ENCODE assay signal across 1 cellular context in the genomic region with DNA sequence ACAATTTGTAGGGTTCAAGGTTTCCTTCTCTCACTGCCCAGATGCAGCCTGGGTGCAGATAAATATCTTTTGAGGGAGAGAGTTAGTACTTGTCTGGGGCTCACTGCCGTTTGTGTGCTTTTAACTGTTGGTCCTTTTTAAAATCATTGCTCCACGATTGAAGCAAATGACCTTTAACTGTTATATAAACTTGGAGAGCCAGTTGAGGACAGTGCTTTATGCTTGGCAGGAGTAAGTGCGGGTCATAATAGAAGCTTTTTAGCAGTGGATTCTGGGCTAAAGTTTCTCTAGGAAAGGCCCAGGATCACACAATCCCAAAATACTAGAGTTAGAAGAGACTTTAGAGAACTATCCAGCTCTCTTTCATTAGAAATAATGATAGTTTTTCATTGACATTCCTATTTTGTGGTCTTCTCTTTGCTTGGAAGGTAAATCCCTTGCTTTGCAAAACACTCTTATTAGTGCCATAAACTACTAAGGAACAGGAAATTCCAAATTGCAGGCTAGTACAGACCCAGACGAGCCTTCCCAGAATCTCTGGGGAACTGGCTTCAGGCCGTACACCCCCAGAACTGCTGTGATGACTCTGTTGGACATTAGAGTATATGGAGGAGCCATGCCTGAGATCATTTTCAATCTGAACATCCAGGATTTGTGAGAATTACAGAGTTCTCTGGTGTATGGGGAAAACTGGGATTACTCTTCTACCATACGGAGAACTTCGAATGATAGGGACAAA.
TF ChIP-seq lines count a peak whose summit lies in the region.

No MANE protein-coding gene starts in this region.

TF ChIP-seq in K562, 482 proteins besides CTCF, POLR2A, EP300 and RAD21 (continued from another document):
- TF ChIP-seq, protein P1, sequence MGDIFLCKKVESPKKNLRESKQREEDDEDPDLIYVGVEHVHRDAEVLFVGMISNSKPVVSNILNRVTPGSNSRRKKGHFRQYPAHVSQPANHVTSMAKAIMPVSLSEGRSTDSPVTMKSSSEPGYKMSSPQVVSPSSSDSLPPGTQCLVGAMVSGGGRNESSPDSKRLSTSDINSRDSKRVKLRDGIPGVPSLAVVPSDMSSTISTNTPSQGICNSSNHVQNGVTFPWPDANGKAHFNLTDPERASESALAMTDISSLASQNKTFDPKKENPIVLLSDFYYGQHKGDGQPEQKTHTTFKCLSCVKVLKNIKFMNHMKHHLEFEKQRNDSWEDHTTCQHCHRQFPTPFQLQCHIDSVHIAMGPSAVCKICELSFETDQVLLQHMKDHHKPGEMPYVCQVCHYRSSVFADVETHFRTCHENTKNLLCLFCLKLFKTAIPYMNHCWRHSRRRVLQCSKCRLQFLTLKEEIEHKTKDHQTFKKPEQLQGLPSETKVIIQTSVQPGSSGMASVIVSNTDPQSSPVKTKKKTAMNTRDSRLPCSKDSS (IDR thresholded peaks at IDR 0.05; ENCODE audit: low read depth, partially characterized antibody), result no peak
- no peak for TF ChIP-seq KHSRP (IDR thresholded peaks at IDR 0.05)
- TF ChIP-seq MCM3 (IDR thresholded peaks at IDR 0.05), result no peak
- no peak for TF ChIP-seq DDX20 (tag; IDR thresholded peaks at IDR 0.05; ENCODE audit: low read depth)
- no peak for TF ChIP-seq MCM7 (IDR thresholded peaks at IDR 0.05)
- TF ChIP-seq MECOM (CRISPR knock-in tag; IDR thresholded peaks at IDR 0.05), result no peak
